8 cellular contexts compared by ENCODE assay signal in genomic region chr6:43428112-43428570, GRCh38. TPM values are rescaled to one million over a fixed set of nuclear protein-coding genes. Genes with fewer than 3 reads are reported as not detected.
DNase-seq lines count a peak whose midpoint lies in the region; ATAC-seq and TF ChIP-seq lines count a peak whose summit lies in the region.

No MANE protein-coding gene starts in this region.

- peak; percentile 34 for ATAC-seq in GM18517 (IDR thresholded peaks at IDR 0.05; ENCODE audit: unreplicated experiment)
- ATAC-seq in GM18505 (IDR thresholded peaks at IDR 0.05; ENCODE audit: unreplicated experiment): no peak

- H3K9me3 ChIP-seq in MM.1S (replicated peaks; ENCODE audit: insufficient read depth, low read length): no peaks in the 10 kb centered on the region
- no peaks in the 10 kb centered on the region for H3K9me3 ChIP-seq in duodenal mucosa (ENCODE audit: control insufficient read depth in 1 of 2, low read length in 2 of 2)
- H3K9me3 ChIP-seq in neural cell (ENCODE audit: low read length): no peaks in the 10 kb centered on the region

- peak overlapping the region; percentile 81 for H3K4me3 ChIP-seq in MM.1S (ENCODE audit: low read length)
- H3K4me3 ChIP-seq in duodenal mucosa (ENCODE audit: low read depth in 1 of 2, low read length in 2 of 2): peak overlapping the region; percentile 90 to 93
- H3K4me3 ChIP-seq in neural cell (ENCODE audit: low read length): peak overlapping the region; percentile 96

- TF ChIP-seq CTCF in MM.1S (IDR thresholded peaks at IDR 0.05; ENCODE audit: low read length) (no peak), neural cell (IDR thresholded peaks at IDR 0.05; ENCODE audit: poor library complexity, severe bottlenecking) (no peak)

- H3K4me2 ChIP-seq in MM.1S (ENCODE audit: low read depth, low read length): peak overlapping the region; percentile 75
- peak overlapping the region; percentile 66 for H3K4me2 ChIP-seq in neural cell (ENCODE audit: low read length)

- TF ChIP-seq EP300 in neural cell (conservative IDR thresholded peaks at IDR 0.05; ENCODE audit: poor library complexity, severe bottlenecking): no peak

- peaks cover 21% of the 10 kb centered on the region for H3K79me2 ChIP-seq in MM.1S (ENCODE audit: low read length)
- H3K79me2 ChIP-seq in neural cell (replicated peaks; ENCODE audit: insufficient read depth, low read length): peaks cover 8% of the 10 kb centered on the region

- peak overlapping the region; percentile 75 for H3K9ac ChIP-seq in MM.1S (ENCODE audit: low read length)
- H3K9ac ChIP-seq in duodenal mucosa (ENCODE audit: low read depth in 1 of 2, low read length in 2 of 2): peak overlapping the region; percentile 91 to 99
- peak overlapping the region; percentile 83 for H3K9ac ChIP-seq in neural cell (ENCODE audit: low read length)

- H4K20me1 ChIP-seq in MM.1S (ENCODE audit: insufficient read depth, low read length) (no peaks in the 10 kb centered on the region), neural cell (ENCODE audit: insufficient read depth) (no peaks in the 10 kb centered on the region)

- no peaks in the 10 kb centered on the region for H3K36me3 ChIP-seq in MM.1S (replicated peaks; ENCODE audit: insufficient read depth, low read length)
- H3K36me3 ChIP-seq in duodenal mucosa (ENCODE audit: control insufficient read depth in 1 of 2, insufficient read depth in 2 of 2, low read length in 2 of 2): peaks cover 9 to 15% of the 10 kb centered on the region in 2 donors
- no peaks in the 10 kb centered on the region for H3K36me3 ChIP-seq in neural cell (ENCODE audit: insufficient read depth, low read length)

- no peak for TF ChIP-seq RAD21 in neural cell (conservative IDR thresholded peaks at IDR 0.05)

- H3K4me1 ChIP-seq in MM.1S (ENCODE audit: low read length): peaks cover 7% of the 10 kb centered on the region
- peaks cover 11 to 20% of the 10 kb centered on the region in 2 donors for H3K4me1 ChIP-seq in duodenal mucosa (ENCODE audit: control insufficient read depth in 1 of 2, insufficient read depth in 2 of 2, low read length in 2 of 2)

- TF ChIP-seq POLR2A in GM18505 (IDR thresholded peaks at IDR 0.05; ENCODE audit: borderline replicate concordance, extremely low read depth, insufficient read depth, insufficient read length): no peak

- peaks cover 6% of the 10 kb centered on the region; the same call in 1 of the 2 replicates for H3F3A ChIP-seq in MM.1S (ENCODE audit: insufficient read depth, low read length)
- no peaks in the 10 kb centered on the region for H3F3A ChIP-seq in neural cell (ENCODE audit: insufficient read depth, low read length, poor library complexity, severe bottlenecking)

- H3K27ac ChIP-seq in MM.1S (ENCODE audit: low read length) (peak overlapping the region; percentile 74), duodenal mucosa (ENCODE audit: low read depth, low read length) (peak overlapping the region; percentile 91), neural cell (ENCODE audit: low read length) (peak overlapping the region; percentile 84)

- peak; percentile 30 for DNase-seq in MM.1S
- no peak for DNase-seq in stimulated activated CD4-positive, alpha-beta T cell treated with anti-CD3 and anti-CD28 coated beads, Interleukin-4, amount 100 ng/mL, for 4 hours
- DNase-seq in T1000 (lab: John Stamatoyannopoulos, UW): no peak
- no peak for DNase-seq in NCI-H2227 treated with DMSO at 0.1 percent for 48 hours (lab: John Stamatoyannopoulos, UW)

- H2AFZ ChIP-seq in MM.1S (ENCODE audit: low read length) (peak overlapping the region; percentile 93), neural cell (ENCODE audit: low read depth, low read length) (peak overlapping the region; percentile 98)

- H3K27me3 ChIP-seq in MM.1S (replicated peaks; ENCODE audit: insufficient read depth, low read length) (no peaks in the 10 kb centered on the region), duodenal mucosa (ENCODE audit: control insufficient read depth in 1 of 2, insufficient read depth in 2 of 2, low read length in 2 of 2) (no peaks in the 10 kb centered on the region), neural cell (ENCODE audit: insufficient read depth, low read depth, low read length) (no peaks in the 10 kb centered on the region)

- H3K9me2 ChIP-seq in MM.1S (replicated peaks; ENCODE audit: insufficient read depth, low read length) (no peaks in the 10 kb centered on the region), neural cell (ENCODE audit: insufficient read depth, low read length) (no peaks in the 10 kb centered on the region)

TF ChIP-seq in neural cell, 6 proteins besides CTCF, POLR2A, EP300 and RAD21:
- TF ChIP-seq EZH2 (IDR thresholded peaks at IDR 0.05; ENCODE audit: borderline replicate concordance, insufficient read depth, low read length, poor library complexity, severe bottlenecking): no peak
- no peak for TF ChIP-seq POLR2AphosphoS5 (IDR thresholded peaks at IDR 0.05)
- no peak for TF ChIP-seq REST (IDR thresholded peaks at IDR 0.05; ENCODE audit: borderline replicate concordance)
- TF ChIP-seq MXI1 (conservative IDR thresholded peaks at IDR 0.05; ENCODE audit: poor library complexity, severe bottlenecking): no peak
- TF ChIP-seq TAF1 (IDR thresholded peaks at IDR 0.05; ENCODE audit: low read depth): no peak
- TF ChIP-seq SMC3 (conservative IDR thresholded peaks at IDR 0.05; ENCODE audit: poor library complexity): no peak

RNA-seq across cellular contexts. Expression of gene ABCC10, which starts 0.8 kb away (rescaled TPM):
- polyA plus RNA-seq in neural cell: 22.4 and 29.6 TPM in 2 replicates
- 23.5 and 25.6 TPM in 2 replicates for polyA minus RNA-seq in neural cell

RNA-seq across cellular contexts. Expression of gene DLK2, which starts 27.2 kb away (rescaled TPM):
- 17.2 and 19.8 TPM in 2 replicates for polyA plus RNA-seq in neural cell
- polyA minus RNA-seq in neural cell: 12.8 and 15.3 TPM in 2 replicates

RNA-seq across cellular contexts. Expression of gene TJAP1, which starts 49.2 kb away (rescaled TPM):
- 11.4 and 12.6 TPM in 2 replicates for polyA plus RNA-seq in neural cell
- 9.1 and 11.4 TPM in 2 replicates for polyA minus RNA-seq in neural cell

RNA-seq across cellular contexts. Expression of gene ZNF318, which starts 58.7 kb away (rescaled TPM):
- 11.7 and 16.1 TPM in 2 replicates for polyA plus RNA-seq in neural cell
- polyA minus RNA-seq in neural cell: 24.6 and 33.2 TPM in 2 replicates
